ENCODE assay signal across 20 cellular contexts in the genomic region with DNA sequence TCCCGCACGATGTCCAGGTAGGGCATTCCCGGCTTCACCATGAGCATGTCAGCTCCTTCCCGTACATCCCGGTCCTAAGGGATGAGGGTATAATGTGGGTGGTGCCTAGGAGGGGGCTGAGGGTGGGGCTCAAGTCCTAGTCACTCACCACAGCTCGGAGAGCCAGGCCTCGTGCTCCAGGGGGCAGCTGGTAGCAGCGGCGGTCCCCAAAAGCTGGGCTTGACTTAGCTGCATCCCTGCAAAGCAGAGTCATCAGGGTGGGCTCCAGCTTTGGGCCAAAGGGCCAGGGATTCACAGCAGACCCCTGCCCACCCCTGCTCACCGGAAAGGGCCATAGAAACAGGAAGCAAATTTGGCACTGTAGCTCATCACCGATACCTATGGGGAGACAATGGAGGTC. TPM values are rescaled to one million over a fixed set of nuclear protein-coding genes. Genes with fewer than 3 reads are reported as not detected.
DNase-seq lines count a peak whose midpoint lies in the region; ATAC-seq, FAIRE-seq and TF ChIP-seq lines count a peak whose summit lies in the region.
"Had no signal": no experiment of that assay in that cellular context is flagged by ENCODE, and none has a peak within 500 bp of the region (broad histone marks: within the 10 kb centered on the region; RNA-seq: fewer than 3 reads in every experiment).

No MANE protein-coding gene starts in this region.

- no peak for TF ChIP-seq EP300 in HepG2 (IDR thresholded peaks at IDR 0.05; ENCODE audit: low read depth in 2 of 2, low read length in 2 of 2)
- no peak for TF ChIP-seq EP300 in HepG2 (CRISPR knock-in tag; IDR thresholded peaks at IDR 0.05; ENCODE audit: borderline replicate concordance)

- H3K4me3 ChIP-seq in HepG2 (replicated peaks in 1 of 3; ENCODE audit: insufficient read depth in 1 of 3, low read depth in 2 of 3, low read length in 3 of 3) (no peak overlapping the region), right lobe of liver (no peak overlapping the region), pancreas (no peak overlapping the region), upper lobe of right lung (no peak overlapping the region), lower lobe of right lung (no peak overlapping the region)
- H3K4me3 ChIP-seq: A549, GM23248 had no signal

- no peak overlapping the region for H3K9ac ChIP-seq in HepG2 (ENCODE audit: insufficient read depth, low read depth, low read length)
- H3K9ac ChIP-seq: GM23248 had no signal

- no peaks in the 10 kb centered on the region for H3K9me3 ChIP-seq in HepG2 (ENCODE audit: low read length)
- H3K9me3 ChIP-seq in right lobe of liver: no peaks in the 10 kb centered on the region
- no peaks in the 10 kb centered on the region for H3K9me3 ChIP-seq in pancreas
- H3K9me3 ChIP-seq in upper lobe of right lung: no peaks in the 10 kb centered on the region
- H3K9me3 ChIP-seq in lower lobe of right lung: no peaks in the 10 kb centered on the region
- H3K9me3 ChIP-seq: A549 had no signal

- H3K27ac ChIP-seq in HepG2 (ENCODE audit: extremely low read length, insufficient read depth, low read length) (peak overlapping the region; percentile 97), right lobe of liver (peak overlapping the region in 1 of 3 donors; percentile 61), pancreas (peak overlapping the region; percentile 18 to 80 (median 75)), upper lobe of right lung (no peak overlapping the region), lower lobe of right lung (no peak overlapping the region)
- H3K27ac ChIP-seq: 22Rv1, A549, C4-2B, GM23248 had no signal

- no peak overlapping the region for H3K4me3 Mint-ChIP-seq in chondrocyte (ENCODE audit: unreplicated experiment)
- H3K4me3 Mint-ChIP-seq: CD4-positive, alpha-beta T cell had no signal

- intact Hi-C loops in HepG2 (cut with micrococcal nuclease; ENCODE audit: unreplicated experiment): no loop called here
- intact Hi-C loops in right lobe of liver (cut with DNase I): no loop called here
- intact Hi-C loops in pancreas (cut with DNase I): no loop called here
- intact Hi-C loops in upper lobe of right lung (cut with DNase I): no loop called here
- intact Hi-C loops in lower lobe of right lung (cut with DNase I): no loop called here

- DNase-seq in HepG2 (ENCODE audit: low spot score) (no peak), right lobe of liver (no peak), chondrocyte (ENCODE audit: low spot score) (peak; percentile 68), pancreas (no peak), upper lobe of right lung (peak; percentile 46), lower lobe of right lung (no peak)
- no peak for DNase-seq in activated T-cell treated with anti-CD3 and anti-CD28 coated beads, Interleukin-2, amount 50 U/mL, for 48 hours
- DNase-seq: AML-193; CD4-positive, alpha-beta T cell; DMS79 treated with DMSO at 0.1 percent for 48 hours; GF-D8; GM23248; HCEC 1CT had no signal

- no peak overlapping the region for H2AFZ ChIP-seq in HepG2 (ENCODE audit: low read length)
- H2AFZ ChIP-seq: GM23248 had no signal

- H3K27me3 Mint-ChIP-seq in chondrocyte (ENCODE audit: low read depth): no peaks in the 10 kb centered on the region
- H3K27me3 Mint-ChIP-seq: CD4-positive, alpha-beta T cell had no signal

- TF ChIP-seq RAD21 in HepG2 (CRISPR knock-in tag; IDR thresholded peaks at IDR 0.05): no peak

- TF ChIP-seq POLR2A in HepG2 (IDR thresholded peaks at IDR 0.05; ENCODE audit: insufficient read depth in 1 of 2, low read depth in 2 of 2, low read length in 2 of 2): no peak
- no peak for TF ChIP-seq POLR2A in right lobe of liver (IDR thresholded peaks at IDR 0.05)

- H3K4me1 Mint-ChIP-seq in chondrocyte (ENCODE audit: low read depth): no peaks in the 10 kb centered on the region

- H3K4me2 ChIP-seq in HepG2 (ENCODE audit: low read depth, low read length): no peak overlapping the region
- H3K4me2 ChIP-seq: A549 had no signal

- no peak for FAIRE-seq in HepG2 (lab: Jason Lieb, UNC)
- FAIRE-seq in pancreas (lab: Jason Lieb, UNC): no peak
- FAIRE-seq: A549, GM19239 had no signal

- no peaks in the 10 kb centered on the region for H3K9me3 Mint-ChIP-seq in chondrocyte (ENCODE audit: low read depth)
- H3K9me3 Mint-ChIP-seq: CD4-positive, alpha-beta T cell had no signal

- CTCF ChIA-PET in HepG2 (lab: Yijun Ruan, JAX; ENCODE audit: low intra/inter-chr PET ratio, low total read pairs): no interaction called here

- no peak overlapping the region for H3K27ac Mint-ChIP-seq in chondrocyte (ENCODE audit: unreplicated experiment)
- H3K27ac Mint-ChIP-seq: CD4-positive, alpha-beta T cell had no signal

- in situ Hi-C loops in HepG2 (cut with HindIII; ENCODE audit: extremely low pct_ligation_motif_present, low pct_unique_long_range_greater_than_20kb): no loop called here

- POLR2A ChIA-PET in HepG2 (lab: Yijun Ruan, JAX): interaction anchor here (1.0 to 1.3 kb wide), 2 partner anchors 9 to 13 kb away, joined by 4 read pairs; a partner anchor contains a TSS

- no TSS peak for BruUV-seq in HepG2 (replicated peaks; lab: Mats Ljungman, UMichigan)

- no peaks in the 10 kb centered on the region for H4K20me1 ChIP-seq in HepG2 (ENCODE audit: insufficient read depth, low read length)

- H3K79me2 ChIP-seq in HepG2 (ENCODE audit: insufficient read depth, low read length): no peaks in the 10 kb centered on the region

- 95% methylated on average over 7 of the region's 11 CpGs for WGBS in HepG2 (ENCODE audit: low lambda C conversion rate)
- 84% methylated on average over 5 of the region's 11 CpGs for WGBS in right lobe of liver (ENCODE audit: insufficient coverage, low coverage, low lambda C conversion rate, missing lambda C conversion rate)
- 84 to 86% methylated on average over 11 of the region's 11 CpGs for WGBS in pancreas, 2 donors

- H3K4me1 ChIP-seq in HepG2 (ENCODE audit: insufficient read depth, low read length) (peaks cover 86% of the 10 kb centered on the region), right lobe of liver (peaks cover 0 to 63% (median 24%) of the 10 kb centered on the region in 4 donors), pancreas (peaks cover 32 to 38% (median 36%) of the 10 kb centered on the region in 3 donors), upper lobe of right lung (no peaks in the 10 kb centered on the region), lower lobe of right lung (no peaks in the 10 kb centered on the region)

- no peaks in the 10 kb centered on the region for H3K27me3 ChIP-seq in HepG2 (ENCODE audit: control insufficient read depth in 1 of 2, insufficient read depth in 2 of 2, low read length in 2 of 2)
- H3K27me3 ChIP-seq in right lobe of liver: no peaks in the 10 kb centered on the region
- no peaks in the 10 kb centered on the region for H3K27me3 ChIP-seq in pancreas
- H3K27me3 ChIP-seq in upper lobe of right lung: no peaks in the 10 kb centered on the region
- no peaks in the 10 kb centered on the region for H3K27me3 ChIP-seq in lower lobe of right lung (ENCODE audit: low read depth)

- H3K36me3 ChIP-seq in HepG2 (replicated peaks in 1 of 2; ENCODE audit: control insufficient read depth in 1 of 2, insufficient read depth in 2 of 2, low read length in 2 of 2) (peaks cover 15 to 48% of the 10 kb centered on the region in 2 experiments), right lobe of liver (peaks cover 0 to 32% (median 16%) of the 10 kb centered on the region in 4 donors), pancreas (peaks cover 0 to 32% (median 11%) of the 10 kb centered on the region in 3 donors), upper lobe of right lung (peaks cover 70% of the 10 kb centered on the region), lower lobe of right lung (peaks cover 71% of the 10 kb centered on the region)

- TF ChIP-seq CTCF in HepG2 (CRISPR knock-in tag; IDR thresholded peaks at IDR 0.05) (no peak), right lobe of liver (IDR thresholded peaks at IDR 0.05) (no peak), chondrocyte (IDR thresholded peaks at IDR 0.05) (no peak), pancreas (IDR thresholded peaks at IDR 0.05) (no peak), upper lobe of right lung (IDR thresholded peaks at IDR 0.05) (no peak), lower lobe of right lung (IDR thresholded peaks at IDR 0.05) (no peak)

- ATAC-seq in HepG2 (no peak), right lobe of liver (no peak), pancreas (no peak), upper lobe of right lung (no peak), GM18867 (IDR thresholded peaks at IDR 0.05; ENCODE audit: unreplicated experiment) (no peak), lower lobe of right lung (no peak)
- ATAC-seq: A549 had no signal

- H3K36me3 Mint-ChIP-seq in chondrocyte (ENCODE audit: low read depth): peaks cover 25% of the 10 kb centered on the region

RNA-seq across cellular contexts. Expression of a gene that starts 11.6 kb away (rescaled TPM):
- total RNA-seq in HepG2 (2016; rRNA removed; fragmentation: Illumina TruSeq; extraction: Trizol) (21.8 and 23.0 TPM in 2 replicates), right lobe of liver (100 to 1,000 TPM in 2 of 6 experiments, 10 to 100 TPM in 4; 35.3 to 140 (median 73.6) TPM), chondrocyte (21.8 to 33.0 TPM (median 22.6 TPM) in 3 replicates), pancreas (10 to 100 TPM; 35.7 to 60.3 (median 43.8) TPM), upper lobe of right lung (37.7 TPM), lower lobe of right lung (32.7 TPM)
- 5.0 and 5.9 TPM in 2 replicates for total RNA-seq in HepG2 (2016; cell fraction: cytosol; rRNA removed; fragmentation: Illumina TruSeq; extraction: Trizol; ENCODE audit: low read depth)
- 21.5 and 22.8 TPM in 2 replicates for total RNA-seq in HepG2 (2016; cell fraction: insoluble cytoplasmic fraction; rRNA removed; fragmentation: Illumina TruSeq; extraction: Trizol)
- total RNA-seq in HepG2 (2016; cell fraction: membrane; rRNA removed; fragmentation: Illumina TruSeq; extraction: Trizol): 9.1 and 9.2 TPM in 2 replicates
- total RNA-seq in HepG2 (2016; cell fraction: nucleus; rRNA removed; fragmentation: Illumina TruSeq; extraction: Trizol): 16.1 and 20.0 TPM in 2 replicates
- polyA plus RNA-seq in HepG2 (2011; rRNA removed) (30.1 and 40.5 TPM in 2 replicates), pancreas (10 to 100 TPM; 43.3 to 46.5 TPM)
- polyA plus RNA-seq in HepG2 (2011; cell fraction: cytosol; rRNA removed): 15.7 and 16.1 TPM in 2 replicates
- 75.9 and 98.7 TPM in 2 replicates for polyA plus RNA-seq in HepG2 (2011; cell fraction: nucleus; rRNA removed)
- polyA plus RNA-seq in HepG2 (2012): 48.3 and 58.9 TPM in 2 replicates
- polyA plus RNA-seq in HepG2 (2016; cell fraction: cytosol; fragmentation: Illumina TruSeq; extraction: Trizol; ENCODE audit: low read depth): 6.7 and 7.3 TPM in 2 replicates
- 21.4 and 28.7 TPM in 2 replicates for polyA plus RNA-seq in HepG2 (2016; cell fraction: insoluble cytoplasmic fraction; fragmentation: Illumina TruSeq; extraction: Trizol; ENCODE audit: low read depth)
- 8.7 and 9.0 TPM in 2 replicates for polyA plus RNA-seq in HepG2 (2016; cell fraction: membrane; fragmentation: Illumina TruSeq; extraction: Trizol; ENCODE audit: low read depth)
- polyA plus RNA-seq in HepG2 (2016; cell fraction: nucleus; fragmentation: Illumina TruSeq; extraction: Trizol; ENCODE audit: insufficient read depth, low read depth): 44.4 and 47.1 TPM in 2 replicates
- 22.4 and 56.5 TPM in 2 replicates for polyA minus RNA-seq in HepG2 (2011; rRNA and poly(A)+ RNA removed; ENCODE audit: low replicate concordance)
- polyA minus RNA-seq in HepG2 (2011; cell fraction: cytosol; rRNA and poly(A)+ RNA removed): 9.6 and 11.1 TPM in 2 replicates
- polyA minus RNA-seq in HepG2 (2011; cell fraction: nucleus; rRNA and poly(A)+ RNA removed): 31.4 and 34.3 TPM in 2 replicates

RNA-seq across cellular contexts. Expression of a gene that starts 12.7 kb away (rescaled TPM):
- total RNA-seq in HepG2 (2016; rRNA removed; fragmentation: Illumina TruSeq; extraction: Trizol) (23.0 and 23.1 TPM in 2 replicates), right lobe of liver (10 to 100 TPM; 36.5 to 70.5 (median 67.1) TPM), chondrocyte (9.1 to 10.7 TPM (median 10.2 TPM) in 3 replicates), pancreas (10 to 100 TPM; 18.8 to 44.0 (median 26.3) TPM), upper lobe of right lung (10.4 TPM), lower lobe of right lung (9.3 TPM)
- total RNA-seq in HepG2 (2016; cell fraction: cytosol; rRNA removed; fragmentation: Illumina TruSeq; extraction: Trizol; ENCODE audit: low read depth): 9.0 and 12.1 TPM in 2 replicates
- total RNA-seq in HepG2 (2016; cell fraction: insoluble cytoplasmic fraction; rRNA removed; fragmentation: Illumina TruSeq; extraction: Trizol): 24.5 and 26.6 TPM in 2 replicates
- total RNA-seq in HepG2 (2016; cell fraction: membrane; rRNA removed; fragmentation: Illumina TruSeq; extraction: Trizol): 14.8 and 21.9 TPM in 2 replicates
- total RNA-seq in HepG2 (2016; cell fraction: nucleus; rRNA removed; fragmentation: Illumina TruSeq; extraction: Trizol): 20.3 and 23.2 TPM in 2 replicates
- polyA plus RNA-seq in HepG2 (2011; rRNA removed) (38.5 and 52.1 TPM in 2 replicates), pancreas (10 to 100 TPM; 76.0 to 80.6 TPM)
- 42.5 and 45.1 TPM in 2 replicates for polyA plus RNA-seq in HepG2 (2011; cell fraction: cytosol; rRNA removed)
- 48.3 and 66.3 TPM in 2 replicates for polyA plus RNA-seq in HepG2 (2011; cell fraction: nucleus; rRNA removed)
- 22.4 and 28.2 TPM in 2 replicates for polyA plus RNA-seq in HepG2 (2012)
- 3.9 and 7.9 TPM in 2 replicates for polyA plus RNA-seq in HepG2 (2016; cell fraction: cytosol; fragmentation: Illumina TruSeq; extraction: Trizol; ENCODE audit: low read depth)
- 21.1 and 26.6 TPM in 2 replicates for polyA plus RNA-seq in HepG2 (2016; cell fraction: insoluble cytoplasmic fraction; fragmentation: Illumina TruSeq; extraction: Trizol; ENCODE audit: low read depth)
- polyA plus RNA-seq in HepG2 (2016; cell fraction: membrane; fragmentation: Illumina TruSeq; extraction: Trizol; ENCODE audit: low read depth): 9.6 and 14.6 TPM in 2 replicates
- polyA plus RNA-seq in HepG2 (2016; cell fraction: nucleus; fragmentation: Illumina TruSeq; extraction: Trizol; ENCODE audit: insufficient read depth, low read depth): 59.1 and 62.1 TPM in 2 replicates
- polyA minus RNA-seq in HepG2 (2011; rRNA and poly(A)+ RNA removed; ENCODE audit: low replicate concordance): 23.3 and 44.1 TPM in 2 replicates
- 15.5 and 15.6 TPM in 2 replicates for polyA minus RNA-seq in HepG2 (2011; cell fraction: cytosol; rRNA and poly(A)+ RNA removed)
- 18.0 and 26.0 TPM in 2 replicates for polyA minus RNA-seq in HepG2 (2011; cell fraction: nucleus; rRNA and poly(A)+ RNA removed)

RNA-seq across cellular contexts. Expression of a gene that starts 21.0 kb away (rescaled TPM):
- total RNA-seq in HepG2 (2016; rRNA removed; fragmentation: Illumina TruSeq; extraction: Trizol) (77.2 and 93.1 TPM in 2 replicates), right lobe of liver (10 to 100 TPM; 13.8 to 24.5 (median 16.6) TPM), chondrocyte (28.4 to 41.7 TPM (median 29.5 TPM) in 3 replicates), pancreas (10 to 100 TPM in 5 of 6 donors, 1 to 10 TPM in 1; 8.7 to 19.1 (median 14.0) TPM), upper lobe of right lung (31.0 TPM), lower lobe of right lung (29.7 TPM)
- 16.4 and 16.7 TPM in 2 replicates for total RNA-seq in HepG2 (2016; cell fraction: cytosol; rRNA removed; fragmentation: Illumina TruSeq; extraction: Trizol; ENCODE audit: low read depth)
- 79.2 and 96.3 TPM in 2 replicates for total RNA-seq in HepG2 (2016; cell fraction: insoluble cytoplasmic fraction; rRNA removed; fragmentation: Illumina TruSeq; extraction: Trizol)
- 47.2 and 48.0 TPM in 2 replicates for total RNA-seq in HepG2 (2016; cell fraction: membrane; rRNA removed; fragmentation: Illumina TruSeq; extraction: Trizol)
- total RNA-seq in HepG2 (2016; cell fraction: nucleus; rRNA removed; fragmentation: Illumina TruSeq; extraction: Trizol): 34.4 and 38.5 TPM in 2 replicates
- polyA plus RNA-seq in HepG2 (2011; rRNA removed) (25.9 and 36.0 TPM in 2 replicates), pancreas (10 to 100 TPM in 1 of 2 donors, 1 to 10 TPM in 1; 9.1 to 14.3 TPM)
- 23.9 and 28.7 TPM in 2 replicates for polyA plus RNA-seq in HepG2 (2011; cell fraction: cytosol; rRNA removed)
- 30.3 and 34.7 TPM in 2 replicates for polyA plus RNA-seq in HepG2 (2011; cell fraction: nucleus; rRNA removed)
- polyA plus RNA-seq in HepG2 (2012): 17.9 and 29.2 TPM in 2 replicates
- 15.0 and 17.3 TPM in 2 replicates for polyA plus RNA-seq in HepG2 (2016; cell fraction: cytosol; fragmentation: Illumina TruSeq; extraction: Trizol; ENCODE audit: low read depth)
- 103 and 111 TPM in 2 replicates for polyA plus RNA-seq in HepG2 (2016; cell fraction: insoluble cytoplasmic fraction; fragmentation: Illumina TruSeq; extraction: Trizol; ENCODE audit: low read depth)
- polyA plus RNA-seq in HepG2 (2016; cell fraction: membrane; fragmentation: Illumina TruSeq; extraction: Trizol; ENCODE audit: low read depth): 40.3 and 43.4 TPM in 2 replicates
- polyA plus RNA-seq in HepG2 (2016; cell fraction: nucleus; fragmentation: Illumina TruSeq; extraction: Trizol; ENCODE audit: insufficient read depth, low read depth): 75.6 and 79.1 TPM in 2 replicates
- polyA minus RNA-seq in HepG2 (2011; rRNA and poly(A)+ RNA removed; ENCODE audit: low replicate concordance): 17.7 and 85.1 TPM in 2 replicates
- 7.1 and 10.4 TPM in 2 replicates for polyA minus RNA-seq in HepG2 (2011; cell fraction: cytosol; rRNA and poly(A)+ RNA removed)
- 12.1 and 14.3 TPM in 2 replicates for polyA minus RNA-seq in HepG2 (2011; cell fraction: nucleus; rRNA and poly(A)+ RNA removed)

RNA-seq across cellular contexts. Expression of a gene that starts 21.1 kb away (rescaled TPM):
- total RNA-seq in HepG2 (2016; rRNA removed; fragmentation: Illumina TruSeq; extraction: Trizol): 0.18 and 0.31 TPM in 2 replicates
- 1.0 and 1.1 TPM in 2 replicates for total RNA-seq in HepG2 (2016; cell fraction: cytosol; rRNA removed; fragmentation: Illumina TruSeq; extraction: Trizol; ENCODE audit: low read depth)
- 0.22 and 0.30 TPM in 2 replicates for total RNA-seq in HepG2 (2016; cell fraction: insoluble cytoplasmic fraction; rRNA removed; fragmentation: Illumina TruSeq; extraction: Trizol)
- 0.86 and 1.2 TPM in 2 replicates for total RNA-seq in HepG2 (2016; cell fraction: membrane; rRNA removed; fragmentation: Illumina TruSeq; extraction: Trizol)
- 0.31 and 0.34 TPM in 2 replicates for total RNA-seq in HepG2 (2016; cell fraction: nucleus; rRNA removed; fragmentation: Illumina TruSeq; extraction: Trizol)
- polyA plus RNA-seq in HepG2 (2011; rRNA removed): 0.14 and 0.24 TPM in 2 replicates
- polyA plus RNA-seq in HepG2 (2011; cell fraction: cytosol; rRNA removed): 0.13 and 0.21 TPM in 2 replicates
- polyA plus RNA-seq in HepG2 (2011; cell fraction: nucleus; rRNA removed): 0.13 and 0.16 TPM in 2 replicates
- polyA plus RNA-seq in HepG2 (2012): 0.16 and 0.21 TPM in 2 replicates
- polyA plus RNA-seq in HepG2 (2016; cell fraction: cytosol; fragmentation: Illumina TruSeq; extraction: Trizol; ENCODE audit: low read depth): 0.17 and 0.55 TPM in 2 replicates
- 0.55 and 0.64 TPM in 2 replicates for polyA plus RNA-seq in HepG2 (2016; cell fraction: insoluble cytoplasmic fraction; fragmentation: Illumina TruSeq; extraction: Trizol; ENCODE audit: low read depth)
- 0.66 and 0.74 TPM in 2 replicates for polyA plus RNA-seq in HepG2 (2016; cell fraction: membrane; fragmentation: Illumina TruSeq; extraction: Trizol; ENCODE audit: low read depth)
- 0.22 and 0.23 TPM in 2 replicates for polyA plus RNA-seq in HepG2 (2016; cell fraction: nucleus; fragmentation: Illumina TruSeq; extraction: Trizol; ENCODE audit: insufficient read depth, low read depth)
- polyA minus RNA-seq in HepG2 (2011; rRNA and poly(A)+ RNA removed; ENCODE audit: low replicate concordance): 0.46 and 3.7 TPM in 2 replicates
- 0.26 and 0.30 TPM in 2 replicates for polyA minus RNA-seq in HepG2 (2011; cell fraction: cytosol; rRNA and poly(A)+ RNA removed)
- polyA minus RNA-seq in HepG2 (2011; cell fraction: nucleus; rRNA and poly(A)+ RNA removed): 0.77 and 0.99 TPM in 2 replicates
- 1 to 10 TPM in 1 of 6 experiments, under 1 TPM in 5; 0.40 to 1.0 (median 0.50) TPM for total RNA-seq in right lobe of liver
- 0.19 to 0.37 TPM in 2 of 3 replicates, not detected in the other for total RNA-seq in chondrocyte
- total RNA-seq in pancreas: under 1 TPM; 0.18 to 0.55 (median 0.42) TPM
- polyA plus RNA-seq in pancreas: 1 to 10 TPM in 1 of 2 donors, under 1 TPM in 1; 0.68 to 1.5 TPM
- not detected for total RNA-seq in upper lobe of right lung
- 0.35 TPM for total RNA-seq in lower lobe of right lung

RNA-seq across cellular contexts. Expression of a gene that starts 40.1 kb away (rescaled TPM):
- 0.09 and 0.13 TPM in 2 replicates for total RNA-seq in HepG2 (2016; rRNA removed; fragmentation: Illumina TruSeq; extraction: Trizol)
- total RNA-seq in HepG2 (2016; cell fraction: cytosol; rRNA removed; fragmentation: Illumina TruSeq; extraction: Trizol; ENCODE audit: low read depth): 0.09 TPM in 1 of 2 replicates, not detected in the other
- total RNA-seq in HepG2 (2016; cell fraction: insoluble cytoplasmic fraction; rRNA removed; fragmentation: Illumina TruSeq; extraction: Trizol): 0.17 and 0.18 TPM in 2 replicates
- total RNA-seq in HepG2 (2016; cell fraction: membrane; rRNA removed; fragmentation: Illumina TruSeq; extraction: Trizol): 0.06 and 0.21 TPM in 2 replicates
- total RNA-seq in HepG2 (2016; cell fraction: nucleus; rRNA removed; fragmentation: Illumina TruSeq; extraction: Trizol): 0.19 and 0.22 TPM in 2 replicates
- 0.26 and 0.37 TPM in 2 replicates for polyA plus RNA-seq in HepG2 (2011; rRNA removed)
- 0.31 and 0.40 TPM in 2 replicates for polyA plus RNA-seq in HepG2 (2011; cell fraction: cytosol; rRNA removed)
- polyA plus RNA-seq in HepG2 (2011; cell fraction: nucleus; rRNA removed): 0.53 and 0.57 TPM in 2 replicates
- polyA plus RNA-seq in HepG2 (2012): 0.20 and 0.25 TPM in 2 replicates
- 0.07 and 0.14 TPM in 2 replicates for polyA plus RNA-seq in HepG2 (2016; cell fraction: cytosol; fragmentation: Illumina TruSeq; extraction: Trizol; ENCODE audit: low read depth)
- polyA plus RNA-seq in HepG2 (2016; cell fraction: insoluble cytoplasmic fraction; fragmentation: Illumina TruSeq; extraction: Trizol; ENCODE audit: low read depth): 0.10 TPM in 1 of 2 replicates, not detected in the other
- polyA plus RNA-seq in HepG2 (2016; cell fraction: membrane; fragmentation: Illumina TruSeq; extraction: Trizol; ENCODE audit: low read depth): 0.08 and 0.09 TPM in 2 replicates
- 0.47 TPM in 1 of 2 replicates, not detected in the other for polyA plus RNA-seq in HepG2 (2016; cell fraction: nucleus; fragmentation: Illumina TruSeq; extraction: Trizol; ENCODE audit: insufficient read depth, low read depth)
- 0.12 TPM in 1 of 2 replicates, not detected in the other for polyA minus RNA-seq in HepG2 (2011; rRNA and poly(A)+ RNA removed; ENCODE audit: low replicate concordance)
- polyA minus RNA-seq in HepG2 (2011; cell fraction: cytosol; rRNA and poly(A)+ RNA removed): not detected in 2 replicates
- polyA minus RNA-seq in HepG2 (2011; cell fraction: nucleus; rRNA and poly(A)+ RNA removed): 0.25 TPM in 1 of 2 replicates, not detected in the other
- 1 to 10 TPM in 2 of 6 experiments, under 1 TPM in 4; 0.24 to 1.4 (median 0.78) TPM for total RNA-seq in right lobe of liver
- total RNA-seq in chondrocyte: not detected in 3 replicates
- total RNA-seq in pancreas: 10 to 100 TPM; 15.2 to 35.9 (median 22.7) TPM
- polyA plus RNA-seq in pancreas: 10 to 100 TPM; 12.5 to 19.7 TPM
- 10.8 TPM for total RNA-seq in upper lobe of right lung
- 8.4 TPM for total RNA-seq in lower lobe of right lung
- total RNA-seq: CD4-positive, alpha-beta T cell; GM23248; H4 had no signal
- polyA plus RNA-seq: BJ, GM23248 had no signal

Comparison
In these comparisons a context has a peak if more than half of its experiments do, and no peak if none do; other contexts are left out.
1. DNase-seq: peak in chondrocyte (single experiment) and upper lobe of right lung (single experiment); none in HepG2 (single experiment), right lobe of liver (0 of 3), pancreas (0 of 6), lower lobe of right lung (single experiment) and activated T-cell treated with anti-CD3 and anti-CD28 coated beads, Interleukin-2, amount 50 U/mL, for 48 hours (0 of 2).
2. H3K27ac ChIP-seq: peak in HepG2 (single experiment) and pancreas (4 of 4); none in upper lobe of right lung (single experiment) and lower lobe of right lung (single experiment).